In genomic region chr18:8685141-8685913, GRCh38 we compare ENCODE assay signal across 9 cellular contexts. TPM values are rescaled to one million over a fixed set of nuclear protein-coding genes. Genes with fewer than 3 reads are reported as not detected.
DNase-seq lines count a peak whose midpoint lies in the region; ATAC-seq and TF ChIP-seq lines count a peak whose summit lies in the region.
"Had no signal": no experiment of that assay in that cellular context is flagged by ENCODE, and none has a peak within 500 bp of the region (broad histone marks: within the 10 kb centered on the region; RNA-seq: fewer than 3 reads in every experiment).

No MANE protein-coding gene starts in this region.

- H3K27ac ChIP-seq in esophagus (ENCODE audit: low read depth in 2 of 2, low read length in 1 of 2) (peak overlapping the region; percentile 77 to 86), skin epidermis (peak overlapping the region in 17 of 21 experiments; percentile 12 to 87 (median 51))
- H3K27ac ChIP-seq: cardiac muscle cell had no signal

- H3K4me3 Mint-ChIP-seq in HFFc6, result no peak overlapping the region
- no peak overlapping the region for H3K4me3 Mint-ChIP-seq in activated CD4-positive, alpha-beta memory T cell treated with anti-CD3 and anti-CD28 coated beads for 36 hours

- H3K27me3 ChIP-seq in esophagus (ENCODE audit: control insufficient read depth in 1 of 2, insufficient read depth in 2 of 2, low read length in 2 of 2), result no peaks in the 10 kb centered on the region

- DNase-seq in HFFc6 (no peak), NCI-H69 (lab: John Stamatoyannopoulos, UW) (peak; percentile 100), HT-29 (ENCODE audit: low spot score) (no peak), occipital lobe (lab: John Stamatoyannopoulos, UW) (no peak)
- no peak for DNase-seq in activated CD4-positive, alpha-beta memory T cell treated with anti-CD3 and anti-CD28 coated beads for 36 hours

- peaks cover 1% of the 10 kb centered on the region for H3K27me3 Mint-ChIP-seq in HFFc6 (ENCODE audit: insufficient read depth)
- H3K27me3 Mint-ChIP-seq in activated CD4-positive, alpha-beta memory T cell treated with anti-CD3 and anti-CD28 coated beads for 36 hours, result peaks cover 5% of the 10 kb centered on the region

- POLR2A ChIA-PET in activated CD4-positive, alpha-beta memory T cell treated with anti-CD3 and anti-CD28 coated beads for 36 hours (lab: Charles Lee), result interaction anchor here (0.6 kb wide), 1 partner anchor 8 kb away, joined by 3 read pairs; no protein-coding TSS in a partner anchor

- H3K9me3 ChIP-seq in esophagus (ENCODE audit: control insufficient read depth in 2 of 2, insufficient read depth in 1 of 2, low read depth in 1 of 2, low read length in 1 of 2), result no peaks in the 10 kb centered on the region

- intact Hi-C loops in activated CD4-positive, alpha-beta memory T cell treated with anti-CD3 and anti-CD28 coated beads for 36 hours (cut with micrococcal nuclease), result no loop called here

- H3K4me1 ChIP-seq in esophagus (ENCODE audit: control insufficient read depth in 2 of 2, insufficient read depth in 2 of 2, low read length in 1 of 2), result peaks cover 0 to 2% of the 10 kb centered on the region in 2 donors

- no peaks in the 10 kb centered on the region for H3K36me3 ChIP-seq in esophagus (ENCODE audit: control insufficient read depth in 2 of 2, insufficient read depth in 2 of 2, low read length in 1 of 2)
- H3K36me3 ChIP-seq: cardiac muscle cell had no signal

- H3K4me1 Mint-ChIP-seq in HFFc6 (ENCODE audit: low read depth), result peaks cover 14% of the 10 kb centered on the region
- H3K4me1 Mint-ChIP-seq in activated CD4-positive, alpha-beta memory T cell treated with anti-CD3 and anti-CD28 coated beads for 36 hours (ENCODE audit: low read depth), result no peaks in the 10 kb centered on the region

- H3K36me3 Mint-ChIP-seq in HFFc6 (ENCODE audit: low read depth), result no peaks in the 10 kb centered on the region
- no peaks in the 10 kb centered on the region for H3K36me3 Mint-ChIP-seq in activated CD4-positive, alpha-beta memory T cell treated with anti-CD3 and anti-CD28 coated beads for 36 hours

- CTCF ChIA-PET in activated CD4-positive, alpha-beta memory T cell treated with anti-CD3 and anti-CD28 coated beads for 36 hours (lab: Charles Lee), result interaction anchor here (1.7 kb wide), 1 partner anchor 11 kb away, joined by 8 read pairs; no protein-coding TSS in a partner anchor

- no peaks in the 10 kb centered on the region for H3K9me3 Mint-ChIP-seq in HFFc6
- no peaks in the 10 kb centered on the region for H3K9me3 Mint-ChIP-seq in activated CD4-positive, alpha-beta memory T cell treated with anti-CD3 and anti-CD28 coated beads for 36 hours

- ATAC-seq in HG03432 (IDR thresholded peaks at IDR 0.05; ENCODE audit: unreplicated experiment), result no peak

- H3K4me3 ChIP-seq in esophagus (ENCODE audit: low read depth in 1 of 2, low read length in 2 of 2), result no peak overlapping the region
- H3K4me3 ChIP-seq in skin epidermis, result peak overlapping the region in 1 of 7 experiments; percentile 13
- H3K4me3 ChIP-seq: cardiac muscle cell had no signal

- WGBS in esophagus, 2 donors, result 43 to 66% methylated on average over 13 of the region's 13 CpGs

- TF ChIP-seq CTCF in HFFc6 (IDR thresholded peaks at IDR 0.05), result no peak

- peak overlapping the region; percentile 44; the same call in 1 of the 2 replicates for H3K27ac Mint-ChIP-seq in HFFc6
- H3K27ac Mint-ChIP-seq in activated CD4-positive, alpha-beta memory T cell treated with anti-CD3 and anti-CD28 coated beads for 36 hours, result no peak overlapping the region

RNA-seq across cellular contexts. Expression of gene MTCL1, which starts 20.0 kb away (rescaled TPM):
- total RNA-seq in HFFc6 (2021; fragmentation: NEBNext Ultra II Directional; extraction: Animal tissue kit (Norgen Biotek cat#: 25700)), result 10 to 100 TPM; 47.2 to 59.7 (median 55.3) TPM
- polyA plus RNA-seq in esophagus, result 1 to 10 TPM; 4.4 to 6.5 TPM
- 21.1 and 22.2 TPM in 2 replicates for total RNA-seq in HT-29 (2014; rRNA removed; shearing (Covaris generic))
- 24.6 TPM for total RNA-seq in occipital lobe
- total RNA-seq in activated CD4-positive, alpha-beta memory T cell treated with anti-CD3 and anti-CD28 coated beads for 36 hours, result under 1 TPM; 0.40 to 0.56 TPM

Comparison
In these comparisons a context has a peak if more than half of its experiments do, and no peak if none do; other contexts are left out.
1. RNA of gene MTCL1, which starts 20.0 kb away (total RNA-seq): 47.2 to 59.7 TPM in HFFc6, 24.6 TPM in occipital lobe (single experiment) and 21.1 to 22.2 TPM in HT-29; 0.40 to 0.56 TPM in activated CD4-positive, alpha-beta memory T cell treated with anti-CD3 and anti-CD28 coated beads for 36 hours; every median in the first group is over 10 times any median in the second.